12 cellular contexts compared by ENCODE assay signal in genomic region chr7:50664937-50665336, GRCh38.
DNase-seq lines count a peak whose midpoint lies in the region; ATAC-seq, FAIRE-seq and TF ChIP-seq lines count a peak whose summit lies in the region.
"Had no signal": no experiment of that assay in that cellular context is flagged by ENCODE, and none has a peak within 500 bp of the region (broad histone marks: within the 10 kb centered on the region; RNA-seq: fewer than 3 reads in every experiment).

No MANE protein-coding gene starts in this region.

- peaks cover 51% of the 10 kb centered on the region for H3K4me1 ChIP-seq in CD8-positive, alpha-beta memory T cell (ENCODE audit: insufficient read depth, low read length)
- H3K4me1 ChIP-seq in GM12878 (ENCODE audit: control insufficient read depth, insufficient read depth, low read length): peaks cover 42% of the 10 kb centered on the region

- H3K4me1 Mint-ChIP-seq in CD8-positive, alpha-beta memory T cell: peaks cover 50 to 55% (median 52%) of the 10 kb centered on the region in 3 donors

- no peaks in the 10 kb centered on the region for H3K36me3 Mint-ChIP-seq in CD8-positive, alpha-beta memory T cell
- H3K36me3 Mint-ChIP-seq: T-cell had no signal

- H3K9me3 ChIP-seq in CD8-positive, alpha-beta memory T cell (ENCODE audit: low read length): no peaks in the 10 kb centered on the region
- no peaks in the 10 kb centered on the region; the same call in 2 of the 3 replicates for H3K9me3 ChIP-seq in GM12878 (replicated peaks; ENCODE audit: control insufficient read depth, insufficient read depth, low read length)

- no peaks in the 10 kb centered on the region for H3K36me3 ChIP-seq in CD8-positive, alpha-beta memory T cell (ENCODE audit: insufficient read depth, low read length)
- H3K36me3 ChIP-seq in GM12878 (ENCODE audit: control insufficient read depth in 2 of 2, insufficient read depth in 2 of 2, low read length in 1 of 2): no peaks in the 10 kb centered on the region

- no peaks in the 10 kb centered on the region for H3K27me3 ChIP-seq in CD8-positive, alpha-beta memory T cell (ENCODE audit: insufficient read depth, low read length, poor library complexity, severe bottlenecking)
- peaks cover 1 to 3% of the 10 kb centered on the region in 2 experiments; a peak in 3 of 4 replicates for H3K27me3 ChIP-seq in GM12878 (replicated peaks in 1 of 2; ENCODE audit: control insufficient read depth in 2 of 2, insufficient read depth in 2 of 2, low read length in 1 of 2)

- H3K4me2 ChIP-seq in GM12878 (ENCODE audit: control insufficient read depth, insufficient read depth): no peak overlapping the region

- no peaks in the 10 kb centered on the region for H4K20me1 ChIP-seq in GM12878 (ENCODE audit: control insufficient read depth, insufficient read depth)

- 1% methylated on average over 4 of the region's 4 CpGs for WGBS in GM12878 (ENCODE audit: insufficient coverage, insufficient replicate concordance, low lambda C conversion rate, missing lambda C conversion rate)

- POLR2A ChIA-PET in CD8-positive, alpha-beta memory T cell (lab: Charles Lee): no interaction called here
- POLR2A ChIA-PET in GM12878 (lab: Charles Lee): no interaction called here

- peak; percentile 21 for ATAC-seq in GM19035 (IDR thresholded peaks at IDR 0.05; ENCODE audit: unreplicated experiment)
- ATAC-seq in HG03039 (IDR thresholded peaks at IDR 0.05; ENCODE audit: unreplicated experiment): peak; percentile 27
- peak; percentile 60 for ATAC-seq in GM12878
- no peak for ATAC-seq in GM19455 (IDR thresholded peaks at IDR 0.05; ENCODE audit: unreplicated experiment)

- no peak overlapping the region for H3K9ac ChIP-seq in GM12878 (ENCODE audit: control insufficient read depth, insufficient read depth, low read length)

- TF ChIP-seq POLR2A in GM12878 (IDR thresholded peaks at IDR 0.05; ENCODE audit: low read depth, low read length): no peak

- H3K4me3 ChIP-seq in CD8-positive, alpha-beta memory T cell (ENCODE audit: low read length): no peak overlapping the region
- H3K4me3 ChIP-seq in GM12878: no peak overlapping the region

- TF ChIP-seq CTCF in GM12878 (IDR thresholded peaks at IDR 0.05 in 2 of 3, conservative IDR thresholded peaks at IDR 0.05 in 1 of 3; ENCODE audit: control insufficient read depth in 2 of 3, extremely low read depth in 1 of 3, insufficient read depth in 1 of 3, low read depth in 3 of 3, low read length in 3 of 3) (no peak), GM10266 (IDR thresholded peaks at IDR 0.05; ENCODE audit: control insufficient read depth, insufficient read depth, low read depth, missing control alignments) (no peak)

- peak overlapping the region in 4 of 7 donors; percentile 28 to 63 (median 54) for H3K4me3 Mint-ChIP-seq in CD8-positive, alpha-beta memory T cell
- H3K4me3 Mint-ChIP-seq: activated naive CD4-positive, alpha-beta T cell treated with anti-CD3 and anti-CD28 coated beads, Interleukin-2, amount 50 U/mL, for 24 hours; T-cell had no signal

- H3K27me3 Mint-ChIP-seq in CD8-positive, alpha-beta memory T cell: no peaks in the 10 kb centered on the region
- H3K27me3 Mint-ChIP-seq: activated naive CD4-positive, alpha-beta T cell treated with anti-CD3 and anti-CD28 coated beads, Interleukin-2, amount 50 U/mL, for 24 hours; T-cell had no signal

- peak overlapping the region in 7 of 8 donors; percentile 20 to 79 (median 54) for H3K27ac Mint-ChIP-seq in CD8-positive, alpha-beta memory T cell
- H3K27ac Mint-ChIP-seq: activated naive CD4-positive, alpha-beta T cell treated with anti-CD3 and anti-CD28 coated beads, Interleukin-2, amount 50 U/mL, for 24 hours had no signal

- RAD21 ChIA-PET in GM12878 (lab: Charles Lee; ENCODE audit: unreplicated experiment): no interaction called here

- no TSS peak for BruUV-seq in GM12878 (replicated peaks; lab: Mats Ljungman, UMichigan)

- no peak for TF ChIP-seq EP300 in GM12878 (IDR thresholded peaks at IDR 0.05; ENCODE audit: borderline replicate concordance in 1 of 2, control insufficient read depth in 1 of 2, low read depth in 2 of 2, low read length in 2 of 2)

- no peak overlapping the region for H2AFZ ChIP-seq in GM12878 (ENCODE audit: control insufficient read depth, low read depth, low read length)

- intact Hi-C loops in GM12878 (cut with micrococcal nuclease; ENCODE audit: unreplicated experiment): no loop called here

- CTCF ChIA-PET in CD8-positive, alpha-beta memory T cell (lab: Charles Lee): interaction anchor here (1.8 kb wide), 1 partner anchor 14 kb away, joined by 4 read pairs; no protein-coding TSS in a partner anchor
- CTCF ChIA-PET in GM12878 (lab: Yijun Ruan, JAX): no interaction called here

- SMC1A ChIA-PET in GM12878 (lab: Charles Lee; ENCODE audit: uncharacterized antibody, unreplicated experiment): no interaction called here

- no peak for TF ChIP-seq RAD21 in GM12878 (IDR thresholded peaks at IDR 0.05; ENCODE audit: insufficient read depth, low read depth, low read length)

- H3K27ac ChIP-seq in CD8-positive, alpha-beta memory T cell (ENCODE audit: low read depth, low read length): no peak overlapping the region
- no peak overlapping the region for H3K27ac ChIP-seq in GM12878 (ENCODE audit: control insufficient read depth, insufficient read depth)

- no peaks in the 10 kb centered on the region for H3K9me3 Mint-ChIP-seq in CD8-positive, alpha-beta memory T cell
- H3K9me3 Mint-ChIP-seq: activated naive CD4-positive, alpha-beta T cell treated with anti-CD3 and anti-CD28 coated beads, Interleukin-2, amount 50 U/mL, for 24 hours; T-cell had no signal

- in situ Hi-C loops in GM12878 (cut with MboI): no loop called here

- H3K79me2 ChIP-seq in GM12878 (ENCODE audit: control insufficient read depth, insufficient read depth, low read length): no peaks in the 10 kb centered on the region

- no peak for FAIRE-seq in GM12878 (lab: Jason Lieb, UNC)

- no peak for DNase-seq in CD8-positive, alpha-beta memory T cell
- DNase-seq in GM12878 (ENCODE audit: low read depth, low spot score): no peak
- DNase-seq in GM10266 (ENCODE audit: extremely low spot score): no peak
- no peak for DNase-seq in NCI-H2029 (lab: John Stamatoyannopoulos, UW)
- no peak for DNase-seq in HUDEP-2 (lab: John Stamatoyannopoulos, UW; ENCODE audit: unreplicated experiment in 76 of 76)
- DNase-seq: DMS153, NCI-H2227 treated with DMSO at 0.1 percent for 48 hours, T-cell had no signal

TF ChIP-seq in GM12878, 131 proteins besides CTCF, POLR2A, EP300 and RAD21:
- TF ChIP-seq ZSCAN29 (IDR thresholded peaks at IDR 0.05) (no peak), TCF12 (IDR thresholded peaks at IDR 0.05; ENCODE audit: low read depth, low read length) (no peak)
